In the genomic region with DNA sequence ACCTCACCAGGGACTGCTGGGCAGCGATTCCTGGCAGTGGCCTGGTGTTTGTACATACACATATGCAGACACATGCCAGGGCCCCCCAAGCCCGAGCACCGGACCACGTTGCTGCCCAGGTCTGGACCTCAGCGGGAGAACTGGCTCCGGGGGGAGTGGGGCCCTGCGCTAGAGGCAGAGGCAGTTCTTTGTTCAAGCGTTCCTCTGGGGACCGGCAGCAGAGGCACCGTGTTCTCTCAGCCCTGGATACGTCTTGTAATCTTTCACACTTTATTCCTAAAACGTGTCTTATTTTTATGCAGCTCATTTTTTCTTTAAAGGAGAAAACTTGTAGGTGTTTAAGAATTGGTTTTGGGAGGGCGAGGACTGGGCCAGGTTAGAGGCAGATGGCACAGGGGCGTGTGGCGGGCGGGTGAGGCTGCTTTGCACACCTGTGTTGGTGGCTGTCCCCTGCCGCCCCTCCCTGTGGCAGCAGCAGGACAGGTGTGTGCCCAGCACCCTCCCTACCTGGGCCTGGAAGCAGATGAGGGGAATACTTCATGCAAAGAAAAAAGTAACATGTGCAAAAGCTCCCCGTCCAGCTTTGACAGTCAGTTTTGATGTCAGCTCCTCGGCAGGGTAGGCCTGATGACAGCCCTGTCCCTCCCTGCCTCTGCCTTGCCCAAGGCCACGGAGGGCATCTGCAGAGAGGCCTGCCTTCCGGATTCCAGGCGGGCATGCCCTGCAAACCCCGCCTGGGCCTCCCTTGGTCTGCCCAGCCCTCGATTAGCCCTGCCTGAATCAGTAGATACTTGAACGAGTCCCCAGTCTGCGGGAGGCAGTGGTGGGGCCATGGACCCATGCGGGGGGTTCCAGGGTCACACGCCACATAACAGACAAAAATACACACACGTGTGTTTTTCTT, we compare ENCODE assay signal across 1 cellular context.
TF ChIP-seq lines count a peak whose summit lies in the region.

No MANE protein-coding gene starts in this region.

TF ChIP-seq in GM12878, 131 proteins besides CTCF, POLR2A, EP300 and RAD21:
- TF ChIP-seq KLF5 (IDR thresholded peaks at IDR 0.05; ENCODE audit: partially characterized antibody) (no peak), POLR2AphosphoS5 (IDR thresholded peaks at IDR 0.05; ENCODE audit: low read length) (no peak), JUND (IDR thresholded peaks at IDR 0.05; ENCODE audit: low read depth, low read length) (no peak), ZBED1 (IDR thresholded peaks at IDR 0.05; ENCODE audit: borderline replicate concordance) (no peak), CEBPB (IDR thresholded peaks at IDR 0.05; ENCODE audit: borderline replicate concordance in 1 of 2, low read depth in 2 of 2, low read length in 2 of 2) (no peak), TCF7 (IDR thresholded peaks at IDR 0.05; ENCODE audit: borderline replicate concordance) (no peak), SMC3 (IDR thresholded peaks at IDR 0.05; ENCODE audit: borderline replicate concordance, low read length) (no peak), GABPA (IDR thresholded peaks at IDR 0.05; ENCODE audit: low read depth) (no peak), SIN3A (IDR thresholded peaks at IDR 0.05; ENCODE audit: low read depth, low read length) (no peak)
- TF ChIP-seq, protein P1, sequence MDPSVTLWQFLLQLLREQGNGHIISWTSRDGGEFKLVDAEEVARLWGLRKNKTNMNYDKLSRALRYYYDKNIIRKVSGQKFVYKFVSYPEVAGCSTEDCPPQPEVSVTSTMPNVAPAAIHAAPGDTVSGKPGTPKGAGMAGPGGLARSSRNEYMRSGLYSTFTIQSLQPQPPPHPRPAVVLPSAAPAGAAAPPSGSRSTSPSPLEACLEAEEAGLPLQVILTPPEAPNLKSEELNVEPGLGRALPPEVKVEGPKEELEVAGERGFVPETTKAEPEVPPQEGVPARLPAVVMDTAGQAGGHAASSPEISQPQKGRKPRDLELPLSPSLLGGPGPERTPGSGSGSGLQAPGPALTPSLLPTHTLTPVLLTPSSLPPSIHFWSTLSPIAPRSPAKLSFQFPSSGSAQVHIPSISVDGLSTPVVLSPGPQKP (IDR thresholded peaks at IDR 0.05; ENCODE audit: low read depth, low read length): no peak
- TF ChIP-seq, protein P2, sequence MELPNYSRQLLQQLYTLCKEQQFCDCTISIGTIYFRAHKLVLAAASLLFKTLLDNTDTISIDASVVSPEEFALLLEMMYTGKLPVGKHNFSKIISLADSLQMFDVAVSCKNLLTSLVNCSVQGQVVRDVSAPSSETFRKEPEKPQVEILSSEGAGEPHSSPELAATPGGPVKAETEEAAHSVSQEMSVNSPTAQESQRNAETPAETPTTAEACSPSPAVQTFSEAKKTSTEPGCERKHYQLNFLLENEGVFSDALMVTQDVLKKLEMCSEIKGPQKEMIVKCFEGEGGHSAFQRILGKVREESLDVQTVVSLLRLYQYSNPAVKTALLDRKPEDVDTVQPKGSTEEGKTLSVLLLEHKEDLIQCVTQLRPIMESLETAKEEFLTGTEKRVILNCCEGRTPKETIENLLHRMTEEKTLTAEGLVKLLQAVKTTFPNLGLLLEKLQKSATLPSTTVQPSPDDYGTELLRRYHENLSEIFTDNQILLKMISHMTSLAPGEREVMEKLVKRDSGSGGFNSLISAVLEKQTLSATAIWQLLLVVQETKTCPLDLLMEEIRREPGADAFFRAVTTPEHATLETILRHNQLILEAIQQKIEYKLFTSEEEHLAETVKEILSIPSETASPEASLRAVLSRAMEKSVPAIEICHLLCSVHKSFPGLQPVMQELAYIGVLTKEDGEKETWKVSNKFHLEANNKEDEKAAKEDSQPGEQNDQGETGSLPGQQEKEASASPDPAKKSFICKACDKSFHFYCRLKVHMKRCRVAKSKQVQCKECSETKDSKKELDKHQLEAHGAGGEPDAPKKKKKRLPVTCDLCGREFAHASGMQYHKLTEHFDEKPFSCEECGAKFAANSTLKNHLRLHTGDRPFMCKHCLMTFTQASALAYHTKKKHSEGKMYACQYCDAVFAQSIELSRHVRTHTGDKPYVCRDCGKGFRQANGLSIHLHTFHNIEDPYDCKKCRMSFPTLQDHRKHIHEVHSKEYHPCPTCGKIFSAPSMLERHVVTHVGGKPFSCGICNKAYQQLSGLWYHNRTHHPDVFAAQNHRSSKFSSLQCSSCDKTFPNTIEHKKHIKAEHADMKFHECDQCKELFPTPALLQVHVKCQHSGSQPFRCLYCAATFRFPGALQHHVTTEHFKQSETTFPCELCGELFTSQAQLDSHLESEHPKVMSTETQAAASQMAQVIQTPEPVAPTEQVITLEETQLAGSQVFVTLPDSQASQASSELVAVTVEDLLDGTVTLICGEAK (IDR thresholded peaks at IDR 0.05; ENCODE audit: borderline replicate concordance): no peak
- TF ChIP-seq, protein P3, sequence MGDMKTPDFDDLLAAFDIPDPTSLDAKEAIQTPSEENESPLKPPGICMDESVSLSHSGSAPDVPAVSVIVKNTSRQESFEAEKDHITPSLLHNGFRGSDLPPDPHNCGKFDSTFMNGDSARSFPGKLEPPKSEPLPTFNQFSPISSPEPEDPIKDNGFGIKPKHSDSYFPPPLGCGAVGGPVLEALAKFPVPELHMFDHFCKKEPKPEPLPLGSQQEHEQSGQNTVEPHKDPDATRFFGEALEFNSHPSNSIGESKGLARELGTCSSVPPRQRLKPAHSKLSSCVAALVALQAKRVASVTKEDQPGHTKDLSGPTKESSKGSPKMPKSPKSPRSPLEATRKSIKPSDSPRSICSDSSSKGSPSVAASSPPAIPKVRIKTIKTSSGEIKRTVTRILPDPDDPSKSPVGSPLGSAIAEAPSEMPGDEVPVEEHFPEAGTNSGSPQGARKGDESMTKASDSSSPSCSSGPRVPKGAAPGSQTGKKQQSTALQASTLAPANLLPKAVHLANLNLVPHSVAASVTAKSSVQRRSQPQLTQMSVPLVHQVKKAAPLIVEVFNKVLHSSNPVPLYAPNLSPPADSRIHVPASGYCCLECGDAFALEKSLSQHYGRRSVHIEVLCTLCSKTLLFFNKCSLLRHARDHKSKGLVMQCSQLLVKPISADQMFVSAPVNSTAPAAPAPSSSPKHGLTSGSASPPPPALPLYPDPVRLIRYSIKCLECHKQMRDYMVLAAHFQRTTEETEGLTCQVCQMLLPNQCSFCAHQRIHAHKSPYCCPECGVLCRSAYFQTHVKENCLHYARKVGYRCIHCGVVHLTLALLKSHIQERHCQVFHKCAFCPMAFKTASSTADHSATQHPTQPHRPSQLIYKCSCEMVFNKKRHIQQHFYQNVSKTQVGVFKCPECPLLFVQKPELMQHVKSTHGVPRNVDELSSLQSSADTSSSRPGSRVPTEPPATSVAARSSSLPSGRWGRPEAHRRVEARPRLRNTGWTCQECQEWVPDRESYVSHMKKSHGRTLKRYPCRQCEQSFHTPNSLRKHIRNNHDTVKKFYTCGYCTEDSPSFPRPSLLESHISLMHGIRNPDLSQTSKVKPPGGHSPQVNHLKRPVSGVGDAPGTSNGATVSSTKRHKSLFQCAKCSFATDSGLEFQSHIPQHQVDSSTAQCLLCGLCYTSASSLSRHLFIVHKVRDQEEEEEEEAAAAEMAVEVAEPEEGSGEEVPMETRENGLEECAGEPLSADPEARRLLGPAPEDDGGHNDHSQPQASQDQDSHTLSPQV (IDR thresholded peaks at IDR 0.05): no peak
- TF ChIP-seq, protein P4, sequence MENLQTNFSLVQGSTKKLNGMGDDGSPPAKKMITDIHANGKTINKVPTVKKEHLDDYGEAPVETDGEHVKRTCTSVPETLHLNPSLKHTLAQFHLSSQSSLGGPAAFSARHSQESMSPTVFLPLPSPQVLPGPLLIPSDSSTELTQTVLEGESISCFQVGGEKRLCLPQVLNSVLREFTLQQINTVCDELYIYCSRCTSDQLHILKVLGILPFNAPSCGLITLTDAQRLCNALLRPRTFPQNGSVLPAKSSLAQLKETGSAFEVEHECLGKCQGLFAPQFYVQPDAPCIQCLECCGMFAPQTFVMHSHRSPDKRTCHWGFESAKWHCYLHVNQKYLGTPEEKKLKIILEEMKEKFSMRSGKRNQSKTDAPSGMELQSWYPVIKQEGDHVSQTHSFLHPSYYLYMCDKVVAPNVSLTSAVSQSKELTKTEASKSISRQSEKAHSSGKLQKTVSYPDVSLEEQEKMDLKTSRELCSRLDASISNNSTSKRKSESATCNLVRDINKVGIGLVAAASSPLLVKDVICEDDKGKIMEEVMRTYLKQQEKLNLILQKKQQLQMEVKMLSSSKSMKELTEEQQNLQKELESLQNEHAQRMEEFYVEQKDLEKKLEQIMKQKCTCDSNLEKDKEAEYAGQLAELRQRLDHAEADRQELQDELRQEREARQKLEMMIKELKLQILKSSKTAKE (IDR thresholded peaks at IDR 0.05; ENCODE audit: low read depth, poor library complexity, severe bottlenecking): no peak
- TF ChIP-seq, protein P5, sequence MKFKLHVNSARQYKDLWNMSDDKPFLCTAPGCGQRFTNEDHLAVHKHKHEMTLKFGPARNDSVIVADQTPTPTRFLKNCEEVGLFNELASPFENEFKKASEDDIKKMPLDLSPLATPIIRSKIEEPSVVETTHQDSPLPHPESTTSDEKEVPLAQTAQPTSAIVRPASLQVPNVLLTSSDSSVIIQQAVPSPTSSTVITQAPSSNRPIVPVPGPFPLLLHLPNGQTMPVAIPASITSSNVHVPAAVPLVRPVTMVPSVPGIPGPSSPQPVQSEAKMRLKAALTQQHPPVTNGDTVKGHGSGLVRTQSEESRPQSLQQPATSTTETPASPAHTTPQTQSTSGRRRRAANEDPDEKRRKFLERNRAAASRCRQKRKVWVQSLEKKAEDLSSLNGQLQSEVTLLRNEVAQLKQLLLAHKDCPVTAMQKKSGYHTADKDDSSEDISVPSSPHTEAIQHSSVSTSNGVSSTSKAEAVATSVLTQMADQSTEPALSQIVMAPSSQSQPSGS (IDR thresholded peaks at IDR 0.05; ENCODE audit: low read length): no peak
- TF ChIP-seq, protein P6, sequence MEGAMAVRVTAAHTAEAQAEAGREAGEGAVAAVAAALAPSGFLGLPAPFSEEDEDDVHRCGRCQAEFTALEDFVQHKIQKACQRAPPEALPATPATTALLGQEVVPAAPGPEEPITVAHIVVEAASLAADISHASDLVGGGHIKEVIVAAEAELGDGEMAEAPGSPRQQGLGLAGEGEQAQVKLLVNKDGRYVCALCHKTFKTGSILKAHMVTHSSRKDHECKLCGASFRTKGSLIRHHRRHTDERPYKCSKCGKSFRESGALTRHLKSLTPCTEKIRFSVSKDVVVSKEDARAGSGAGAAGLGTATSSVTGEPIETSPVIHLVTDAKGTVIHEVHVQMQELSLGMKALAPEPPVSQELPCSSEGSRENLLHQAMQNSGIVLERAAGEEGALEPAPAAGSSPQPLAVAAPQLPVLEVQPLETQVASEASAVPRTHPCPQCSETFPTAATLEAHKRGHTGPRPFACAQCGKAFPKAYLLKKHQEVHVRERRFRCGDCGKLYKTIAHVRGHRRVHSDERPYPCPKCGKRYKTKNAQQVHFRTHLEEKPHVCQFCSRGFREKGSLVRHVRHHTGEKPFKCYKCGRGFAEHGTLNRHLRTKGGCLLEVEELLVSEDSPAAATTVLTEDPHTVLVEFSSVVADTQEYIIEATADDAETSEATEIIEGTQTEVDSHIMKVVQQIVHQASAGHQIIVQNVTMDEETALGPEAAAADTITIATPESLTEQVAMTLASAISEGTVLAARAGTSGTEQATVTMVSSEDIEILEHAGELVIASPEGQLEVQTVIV (IDR thresholded peaks at IDR 0.05; ENCODE audit: borderline replicate concordance, partially characterized antibody): no peak
- TF ChIP-seq, protein P7, sequence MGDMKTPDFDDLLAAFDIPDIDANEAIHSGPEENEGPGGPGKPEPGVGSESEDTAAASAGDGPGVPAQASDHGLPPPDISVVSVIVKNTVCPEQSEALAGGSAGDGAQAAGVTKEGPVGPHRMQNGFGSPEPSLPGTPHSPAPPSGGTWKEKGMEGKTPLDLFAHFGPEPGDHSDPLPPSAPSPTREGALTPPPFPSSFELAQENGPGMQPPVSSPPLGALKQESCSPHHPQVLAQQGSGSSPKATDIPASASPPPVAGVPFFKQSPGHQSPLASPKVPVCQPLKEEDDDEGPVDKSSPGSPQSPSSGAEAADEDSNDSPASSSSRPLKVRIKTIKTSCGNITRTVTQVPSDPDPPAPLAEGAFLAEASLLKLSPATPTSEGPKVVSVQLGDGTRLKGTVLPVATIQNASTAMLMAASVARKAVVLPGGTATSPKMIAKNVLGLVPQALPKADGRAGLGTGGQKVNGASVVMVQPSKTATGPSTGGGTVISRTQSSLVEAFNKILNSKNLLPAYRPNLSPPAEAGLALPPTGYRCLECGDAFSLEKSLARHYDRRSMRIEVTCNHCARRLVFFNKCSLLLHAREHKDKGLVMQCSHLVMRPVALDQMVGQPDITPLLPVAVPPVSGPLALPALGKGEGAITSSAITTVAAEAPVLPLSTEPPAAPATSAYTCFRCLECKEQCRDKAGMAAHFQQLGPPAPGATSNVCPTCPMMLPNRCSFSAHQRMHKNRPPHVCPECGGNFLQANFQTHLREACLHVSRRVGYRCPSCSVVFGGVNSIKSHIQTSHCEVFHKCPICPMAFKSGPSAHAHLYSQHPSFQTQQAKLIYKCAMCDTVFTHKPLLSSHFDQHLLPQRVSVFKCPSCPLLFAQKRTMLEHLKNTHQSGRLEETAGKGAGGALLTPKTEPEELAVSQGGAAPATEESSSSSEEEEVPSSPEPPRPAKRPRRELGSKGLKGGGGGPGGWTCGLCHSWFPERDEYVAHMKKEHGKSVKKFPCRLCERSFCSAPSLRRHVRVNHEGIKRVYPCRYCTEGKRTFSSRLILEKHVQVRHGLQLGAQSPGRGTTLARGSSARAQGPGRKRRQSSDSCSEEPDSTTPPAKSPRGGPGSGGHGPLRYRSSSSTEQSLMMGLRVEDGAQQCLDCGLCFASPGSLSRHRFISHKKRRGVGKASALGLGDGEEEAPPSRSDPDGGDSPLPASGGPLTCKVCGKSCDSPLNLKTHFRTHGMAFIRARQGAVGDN (IDR thresholded peaks at IDR 0.05): no peak
- TF ChIP-seq, protein P8, sequence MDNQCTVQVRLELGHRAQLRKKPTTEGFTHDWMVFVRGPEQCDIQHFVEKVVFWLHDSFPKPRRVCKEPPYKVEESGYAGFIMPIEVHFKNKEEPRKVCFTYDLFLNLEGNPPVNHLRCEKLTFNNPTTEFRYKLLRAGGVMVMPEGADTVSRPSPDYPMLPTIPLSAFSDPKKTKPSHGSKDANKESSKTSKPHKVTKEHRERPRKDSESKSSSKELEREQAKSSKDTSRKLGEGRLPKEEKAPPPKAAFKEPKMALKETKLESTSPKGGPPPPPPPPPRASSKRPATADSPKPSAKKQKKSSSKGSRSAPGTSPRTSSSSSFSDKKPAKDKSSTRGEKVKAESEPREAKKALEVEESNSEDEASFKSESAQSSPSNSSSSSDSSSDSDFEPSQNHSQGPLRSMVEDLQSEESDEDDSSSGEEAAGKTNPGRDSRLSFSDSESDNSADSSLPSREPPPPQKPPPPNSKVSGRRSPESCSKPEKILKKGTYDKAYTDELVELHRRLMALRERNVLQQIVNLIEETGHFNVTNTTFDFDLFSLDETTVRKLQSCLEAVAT (IDR thresholded peaks at IDR 0.05): no peak
